In the genomic region with DNA sequence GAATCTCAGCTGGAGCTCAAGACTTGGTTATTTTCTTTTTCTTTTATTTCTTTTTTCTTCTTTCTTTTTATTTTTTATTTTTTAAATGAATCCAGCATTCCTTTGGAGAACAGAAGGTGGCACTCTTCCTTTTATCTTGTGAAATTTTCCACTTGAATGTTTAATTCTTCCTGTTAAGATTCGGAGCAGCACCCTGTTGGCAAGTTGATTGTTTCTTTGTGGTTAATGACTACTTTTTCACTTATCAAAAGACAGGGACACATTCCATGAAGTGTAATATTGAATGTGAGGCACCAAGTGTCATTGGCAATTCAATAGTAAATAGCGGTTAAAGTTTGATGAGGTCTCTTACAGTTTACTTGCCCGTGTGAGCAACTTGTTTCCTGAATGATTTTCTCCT, we compare ENCODE assay signal across 10 cellular contexts.
DNase-seq lines count a peak whose midpoint lies in the region; ATAC-seq and TF ChIP-seq lines count a peak whose summit lies in the region.
"Had no signal": no experiment of that assay in that cellular context is flagged by ENCODE, and none has a peak within 500 bp of the region (broad histone marks: within the 10 kb centered on the region; RNA-seq: fewer than 3 reads in every experiment).

No MANE protein-coding gene starts in this region.

- no peak overlapping the region for H4K8ac ChIP-seq in mesenchymal stem cell (ENCODE audit: low read length)

- H3K14ac ChIP-seq in mesenchymal stem cell (ENCODE audit: low read length in 2 of 2) = no peak overlapping the region

- no peaks in the 10 kb centered on the region for H3K36me3 Mint-ChIP-seq in stimulated activated naive B cell treated with anti-CD40 and anti-IgM and Interleukin-4, amounts not matched to agents 10 μg/mL and 1 μg/mL and 100 μg/mL, for 72 hours
- H3K36me3 Mint-ChIP-seq: natural killer cell had no signal

- no peak overlapping the region for H3K4me3 ChIP-seq in brain microvascular endothelial cell (ENCODE audit: low read depth, low read length)
- H3K4me3 ChIP-seq in mesenchymal stem cell (ENCODE audit: insufficient read depth in 1 of 2, low read depth in 1 of 2, low read length in 2 of 2) = no peak overlapping the region

- no peaks in the 10 kb centered on the region for H3K79me1 ChIP-seq in mesenchymal stem cell (replicated peaks; ENCODE audit: low read length, poor library complexity, severe bottlenecking)

- H2BK120ac ChIP-seq in mesenchymal stem cell (ENCODE audit: low read depth, low read length) = no peak overlapping the region

- no peak overlapping the region for H3K4me3 Mint-ChIP-seq in stimulated activated naive B cell treated with anti-CD40 and anti-IgM and Interleukin-4, amounts not matched to agents 10 μg/mL and 1 μg/mL and 100 μg/mL, for 72 hours
- H3K4me3 Mint-ChIP-seq: natural killer cell had no signal

- H3K4me2 ChIP-seq in mesenchymal stem cell (ENCODE audit: low read length, poor library complexity, severe bottlenecking) = no peak overlapping the region

- H3K23ac ChIP-seq in mesenchymal stem cell (ENCODE audit: low read length in 2 of 2) = no peak overlapping the region

- H3K9ac ChIP-seq in mesenchymal stem cell (ENCODE audit: low read length) = no peak overlapping the region

- no peaks in the 10 kb centered on the region for H3K4me1 Mint-ChIP-seq in stimulated activated naive B cell treated with anti-CD40 and anti-IgM and Interleukin-4, amounts not matched to agents 10 μg/mL and 1 μg/mL and 100 μg/mL, for 72 hours
- H3K4me1 Mint-ChIP-seq: natural killer cell had no signal

- peaks cover 0 to 6% of the 10 kb centered on the region in 2 donors for H3K9me3 Mint-ChIP-seq in stimulated activated naive B cell treated with anti-CD40 and anti-IgM and Interleukin-4, amounts not matched to agents 10 μg/mL and 1 μg/mL and 100 μg/mL, for 72 hours

- H2BK5ac ChIP-seq in mesenchymal stem cell (ENCODE audit: low read depth, low read length, poor library complexity, severe bottlenecking) = no peak overlapping the region

- H3K4ac ChIP-seq in mesenchymal stem cell (ENCODE audit: low read depth in 1 of 2, low read length in 2 of 2) = no peak overlapping the region

- no peaks in the 10 kb centered on the region for H3K4me1 ChIP-seq in mesenchymal stem cell (ENCODE audit: control insufficient read depth, insufficient read depth, low read depth, low read length)

- H4K91ac ChIP-seq in mesenchymal stem cell (ENCODE audit: low read length) = no peak overlapping the region

- H3K18ac ChIP-seq in mesenchymal stem cell (ENCODE audit: low read depth in 1 of 2, low read length in 2 of 2) = no peak overlapping the region

- H3K27me3 Mint-ChIP-seq in stimulated activated naive B cell treated with anti-CD40 and anti-IgM and Interleukin-4, amounts not matched to agents 10 μg/mL and 1 μg/mL and 100 μg/mL, for 72 hours = peaks cover 0 to 5% of the 10 kb centered on the region in 2 donors

- H3K27me3 ChIP-seq in brain microvascular endothelial cell (replicated peaks) (no peaks in the 10 kb centered on the region), mesenchymal stem cell (ENCODE audit: control insufficient read depth in 1 of 2, insufficient read depth in 1 of 2, low read length in 2 of 2) (no peaks in the 10 kb centered on the region)

- no peak overlapping the region for H3K27ac ChIP-seq in brain microvascular endothelial cell
- H3K27ac ChIP-seq in mesenchymal stem cell (ENCODE audit: low read length, poor library complexity, severe bottlenecking) = no peak overlapping the region

- in situ Hi-C loops in brain microvascular endothelial cell (cut with HindIII; ENCODE audit: low pct_ligation_motif_present, low sequenced_read_pairs) = no loop called here

- no peak overlapping the region for H2BK12ac ChIP-seq in mesenchymal stem cell (ENCODE audit: low read length in 2 of 2)

- intact Hi-C loops in sciatic nerve (cut with DNase I) = no loop called here

- DNase-seq in EL = peak; percentile 1
- peak; percentile 7 for DNase-seq in NCI-H1436 treated with DMSO at 0.1 percent for 48 hours (lab: John Stamatoyannopoulos, UW)
- no peak for DNase-seq in brain microvascular endothelial cell
- DNase-seq in mesenchymal stem cell = peak; percentile 18
- no peak for DNase-seq in sciatic nerve (ENCODE audit: low spot score)
- no peak for DNase-seq in stimulated activated naive B cell treated with anti-CD40 and anti-IgM and Interleukin-4, amounts not matched to agents 10 μg/mL and 1 μg/mL and 100 μg/mL, for 72 hours
- no peak for DNase-seq in activated CD4-positive, CD25-positive, alpha-beta regulatory T cell (lab: John Stamatoyannopoulos, UW)
- DNase-seq: activated CD8-positive, alpha-beta memory T cell treated with anti-CD3 and anti-CD28 coated beads, Interleukin-2, amount 50 U/mL, for 48 hours; natural killer cell had no signal

- peak; percentile 20 for TF ChIP-seq CTCF in brain microvascular endothelial cell (IDR thresholded peaks at IDR 0.05; ENCODE audit: low read depth, low read length, missing control alignments)

- 64% methylated on average over 3 of the region's 3 CpGs for WGBS in mesenchymal stem cell

- no peak overlapping the region for H3K27ac Mint-ChIP-seq in stimulated activated naive B cell treated with anti-CD40 and anti-IgM and Interleukin-4, amounts not matched to agents 10 μg/mL and 1 μg/mL and 100 μg/mL, for 72 hours
- H3K27ac Mint-ChIP-seq: natural killer cell had no signal

- H2BK15ac ChIP-seq in mesenchymal stem cell (ENCODE audit: low read depth, poor library complexity, severe bottlenecking) = no peak overlapping the region

- ATAC-seq in sciatic nerve (no peak), GM18520 (IDR thresholded peaks at IDR 0.05; ENCODE audit: unreplicated experiment) (no peak)
- ATAC-seq in stimulated activated naive B cell treated with anti-CD40 and anti-IgM and Interleukin-4, amounts not matched to agents 10 μg/mL and 1 μg/mL and 100 μg/mL, for 72 hours (replicated peaks) = no peak
- ATAC-seq: natural killer cell had no signal

- H3K36me3 ChIP-seq in brain microvascular endothelial cell (replicated peaks) (no peaks in the 10 kb centered on the region), mesenchymal stem cell (ENCODE audit: control insufficient read depth in 1 of 2, insufficient read depth in 2 of 2, low read depth in 1 of 2, low read length in 2 of 2) (no peaks in the 10 kb centered on the region)

- H2AFZ ChIP-seq in mesenchymal stem cell (ENCODE audit: low read depth, low read length) = no peak overlapping the region

- no peak overlapping the region for H2AK5ac ChIP-seq in mesenchymal stem cell (ENCODE audit: low read length, severe bottlenecking)

- H3K9me3 ChIP-seq in mesenchymal stem cell (ENCODE audit: control insufficient read depth, low read length) = no peaks in the 10 kb centered on the region

Comparison
In these comparisons a context has a peak if more than half of its experiments do, and no peak if none do; other contexts are left out.
1. DNase-seq: peak in EL (single experiment), NCI-H1436 treated with DMSO at 0.1 percent for 48 hours (single experiment) and mesenchymal stem cell (single experiment); none in brain microvascular endothelial cell (single experiment), sciatic nerve (single experiment), stimulated activated naive B cell treated with anti-CD40 and anti-IgM and Interleukin-4, amounts not matched to agents 10 μg/mL and 1 μg/mL and 100 μg/mL, for 72 hours (single experiment) and activated CD4-positive, CD25-positive, alpha-beta regulatory T cell (0 of 4).